Comparison of ENCODE assay signal across 1 cellular context in the genomic region with DNA sequence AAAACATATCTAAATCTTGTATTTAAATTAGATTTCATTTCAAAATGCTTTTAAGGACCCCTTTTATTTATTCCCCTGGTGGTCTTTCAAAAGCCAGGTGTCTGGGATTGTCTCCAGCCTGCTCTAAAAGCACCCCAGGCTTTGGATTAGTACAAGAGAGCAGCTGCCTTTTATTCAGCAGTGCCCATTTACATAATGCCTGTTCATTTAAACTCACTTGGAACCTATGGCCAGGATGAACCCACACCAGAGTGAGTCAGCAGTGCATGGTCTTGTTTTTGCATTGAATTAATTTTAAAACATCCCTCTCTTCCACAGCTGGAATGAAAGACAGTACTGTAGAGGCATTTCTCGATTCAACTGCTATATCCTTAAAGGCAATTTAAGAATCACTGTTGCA.
TF ChIP-seq lines count a peak whose summit lies in the region.

No MANE protein-coding gene starts in this region.

TF ChIP-seq in GM23338, 12 proteins besides CTCF, POLR2A, EP300 and RAD21:
- TF ChIP-seq, protein P1, sequence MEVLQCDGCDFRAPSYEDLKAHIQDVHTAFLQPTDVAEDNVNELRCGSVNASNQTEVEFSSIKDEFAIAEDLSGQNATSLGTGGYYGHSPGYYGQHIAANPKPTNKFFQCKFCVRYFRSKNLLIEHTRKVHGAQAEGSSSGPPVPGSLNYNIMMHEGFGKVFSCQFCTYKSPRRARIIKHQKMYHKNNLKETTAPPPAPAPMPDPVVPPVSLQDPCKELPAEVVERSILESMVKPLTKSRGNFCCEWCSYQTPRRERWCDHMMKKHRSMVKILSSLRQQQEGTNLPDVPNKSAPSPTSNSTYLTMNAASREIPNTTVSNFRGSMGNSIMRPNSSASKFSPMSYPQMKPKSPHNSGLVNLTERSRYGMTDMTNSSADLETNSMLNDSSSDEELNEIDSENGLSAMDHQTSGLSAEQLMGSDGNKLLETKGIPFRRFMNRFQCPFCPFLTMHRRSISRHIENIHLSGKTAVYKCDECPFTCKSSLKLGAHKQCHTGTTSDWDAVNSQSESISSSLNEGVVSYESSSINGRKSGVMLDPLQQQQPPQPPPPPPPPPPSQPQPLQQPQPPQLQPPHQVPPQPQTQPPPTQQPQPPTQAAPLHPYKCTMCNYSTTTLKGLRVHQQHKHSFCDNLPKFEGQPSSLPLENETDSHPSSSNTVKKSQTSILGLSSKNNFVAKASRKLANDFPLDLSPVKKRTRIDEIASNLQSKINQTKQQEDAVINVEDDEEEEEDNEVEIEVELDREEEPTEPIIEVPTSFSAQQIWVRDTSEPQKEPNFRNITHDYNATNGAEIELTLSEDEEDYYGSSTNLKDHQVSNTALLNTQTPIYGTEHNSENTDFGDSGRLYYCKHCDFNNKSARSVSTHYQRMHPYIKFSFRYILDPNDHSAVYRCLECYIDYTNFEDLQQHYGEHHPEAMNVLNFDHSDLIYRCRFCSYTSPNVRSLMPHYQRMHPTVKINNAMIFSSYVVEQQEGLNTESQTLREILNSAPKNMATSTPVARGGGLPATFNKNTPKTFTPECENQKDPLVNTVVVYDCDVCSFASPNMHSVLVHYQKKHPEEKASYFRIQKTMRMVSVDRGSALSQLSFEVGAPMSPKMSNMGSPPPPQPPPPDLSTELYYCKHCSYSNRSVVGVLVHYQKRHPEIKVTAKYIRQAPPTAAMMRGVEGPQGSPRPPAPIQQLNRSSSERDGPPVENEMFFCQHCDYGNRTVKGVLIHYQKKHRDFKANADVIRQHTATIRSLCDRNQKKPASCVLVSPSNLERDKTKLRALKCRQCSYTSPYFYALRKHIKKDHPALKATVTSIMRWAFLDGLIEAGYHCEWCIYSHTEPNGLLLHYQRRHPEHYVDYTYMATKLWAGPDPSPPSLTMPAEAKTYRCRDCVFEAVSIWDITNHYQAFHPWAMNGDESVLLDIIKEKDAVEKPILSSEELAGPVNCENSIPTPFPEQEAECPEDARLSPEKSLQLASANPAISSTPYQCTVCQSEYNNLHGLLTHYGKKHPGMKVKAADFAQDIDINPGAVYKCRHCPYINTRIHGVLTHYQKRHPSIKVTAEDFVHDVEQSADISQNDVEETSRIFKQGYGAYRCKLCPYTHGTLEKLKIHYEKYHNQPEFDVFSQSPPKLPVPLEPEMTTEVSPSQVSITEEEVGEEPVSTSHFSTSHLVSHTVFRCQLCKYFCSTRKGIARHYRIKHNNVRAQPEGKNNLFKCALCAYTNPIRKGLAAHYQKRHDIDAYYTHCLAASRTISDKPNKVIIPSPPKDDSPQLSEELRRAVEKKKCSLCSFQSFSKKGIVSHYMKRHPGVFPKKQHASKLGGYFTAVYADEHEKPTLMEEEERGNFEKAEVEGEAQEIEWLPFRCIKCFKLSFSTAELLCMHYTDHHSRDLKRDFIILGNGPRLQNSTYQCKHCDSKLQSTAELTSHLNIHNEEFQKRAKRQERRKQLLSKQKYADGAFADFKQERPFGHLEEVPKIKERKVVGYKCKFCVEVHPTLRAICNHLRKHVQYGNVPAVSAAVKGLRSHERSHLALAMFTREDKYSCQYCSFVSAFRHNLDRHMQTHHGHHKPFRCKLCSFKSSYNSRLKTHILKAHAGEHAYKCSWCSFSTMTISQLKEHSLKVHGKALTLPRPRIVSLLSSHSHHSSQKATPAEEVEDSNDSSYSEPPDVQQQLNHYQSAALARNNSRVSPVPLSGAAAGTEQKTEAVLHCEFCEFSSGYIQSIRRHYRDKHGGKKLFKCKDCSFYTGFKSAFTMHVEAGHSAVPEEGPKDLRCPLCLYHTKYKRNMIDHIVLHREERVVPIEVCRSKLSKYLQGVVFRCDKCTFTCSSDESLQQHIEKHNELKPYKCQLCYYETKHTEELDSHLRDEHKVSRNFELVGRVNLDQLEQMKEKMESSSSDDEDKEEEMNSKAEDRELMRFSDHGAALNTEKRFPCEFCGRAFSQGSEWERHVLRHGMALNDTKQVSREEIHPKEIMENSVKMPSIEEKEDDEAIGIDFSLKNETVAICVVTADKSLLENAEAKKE (CRISPR knock-in tag; IDR thresholded peaks at IDR 0.05), result peak; percentile 11; the same call in 1 of the 2 replicates
- TF ChIP-seq EZH2 (IDR thresholded peaks at IDR 0.05; ENCODE audit: low read depth, unreplicated experiment), result no peak
